ENCODE assay signal across 13 cellular contexts in genomic region chr12:124420972-124421674, GRCh38.
A peak's percentile ranks its signal among the peaks of the same experiment; 100 is the strongest.
DNase-seq lines count a peak whose midpoint lies in the region; ATAC-seq and TF ChIP-seq lines count a peak whose summit lies in the region.
"Had no signal": no experiment of that assay in that cellular context is flagged by ENCODE, and none has a peak within 500 bp of the region (broad histone marks: within the 10 kb centered on the region; RNA-seq: fewer than 3 reads in every experiment).

No MANE protein-coding gene starts in this region.

- no peak for TF ChIP-seq CTCF in fibroblast of villous mesenchyme (IDR thresholded peaks at IDR 0.05; ENCODE audit: insufficient read depth, low read depth, low read length)
- no peak for TF ChIP-seq CTCF in upper lobe of left lung (IDR thresholded peaks at IDR 0.05)

- TF ChIP-seq EP300 in upper lobe of left lung (IDR thresholded peaks at IDR 0.05) = no peak

- H3K27ac ChIP-seq in upper lobe of left lung = peak overlapping the region; percentile 86 to 95 (median 92)

- no peaks in the 10 kb centered on the region for H3K27me3 Mint-ChIP-seq in activated T-helper 1 cell treated with anti-CD3 and anti-CD28 coated beads, Interleukin-12 subunit alpha, Interleukin-12 subunit beta, Interleukin-2, Interleukin-4 antibody, amounts not matched to agents 30 ng/mL and 10 ng/mL and 1 ng/mL, durations not matched to agents 14 hours and 24 hours and 36 hours (ENCODE audit: insufficient read depth)

- no peaks in the 10 kb centered on the region for H3K9me3 ChIP-seq in upper lobe of left lung
- H3K9me3 ChIP-seq: SJSA1 had no signal

- H3K27me3 ChIP-seq in upper lobe of left lung = no peaks in the 10 kb centered on the region
- H3K27me3 ChIP-seq: SJSA1 had no signal

- H3K36me3 Mint-ChIP-seq in activated T-helper 1 cell treated with anti-CD3 and anti-CD28 coated beads, Interleukin-12 subunit alpha, Interleukin-12 subunit beta, Interleukin-2, Interleukin-4 antibody, amounts not matched to agents 30 ng/mL and 10 ng/mL and 1 ng/mL, durations not matched to agents 14 hours and 24 hours and 36 hours (ENCODE audit: low read depth) = peaks cover 15% of the 10 kb centered on the region

- DNase-seq in amygdala (lab: John Stamatoyannopoulos, UW) (peak in 34 of 56 donors; percentile 23 to 76 (median 50)), fibroblast of villous mesenchyme (ENCODE audit: low read depth) (peak; percentile 62), nucleus accumbens (lab: John Stamatoyannopoulos, UW) (peak in 44 of 56 donors; percentile 22 to 74 (median 46)), upper lobe of left lung (peak in 1 of 2 donors; percentile 72)
- DNase-seq in activated CD8-positive, alpha-beta memory T cell treated with anti-CD3 and anti-CD28 coated beads, Interleukin-2, amount 50 U/mL, for 48 hours = no peak
- DNase-seq in stimulated activated naive CD8-positive, alpha-beta T cell treated with anti-CD3 and anti-CD28 coated beads, Interleukin-15, Interleukin-2, amounts not matched to agents 100 U/mL and 50 U/mL, for 24 hours = no peak
- DNase-seq in activated T-helper 1 cell treated with anti-CD3 and anti-CD28 coated beads, Interleukin-12 subunit alpha, Interleukin-12 subunit beta, Interleukin-2, Interleukin-4 antibody, amounts not matched to agents 30 ng/mL and 10 ng/mL and 1 ng/mL, durations not matched to agents 14 hours and 24 hours and 36 hours (ENCODE audit: low spot score) = no peak
- DNase-seq: activated gamma-delta T cell treated with Interleukin-2 at 50 U/mL for 16 hours, endodermal cell, NCI-H1105, NCI-H524 treated with DMSO at 0.1 percent for 48 hours had no signal

- H3K27ac Mint-ChIP-seq in activated T-helper 1 cell treated with anti-CD3 and anti-CD28 coated beads, Interleukin-12 subunit alpha, Interleukin-12 subunit beta, Interleukin-2, Interleukin-4 antibody, amounts not matched to agents 30 ng/mL and 10 ng/mL and 1 ng/mL, durations not matched to agents 14 hours and 24 hours and 36 hours = no peak overlapping the region
- H3K27ac Mint-ChIP-seq: endodermal cell had no signal

- no peak for TF ChIP-seq POLR2A in upper lobe of left lung (IDR thresholded peaks at IDR 0.05)

- 85 to 93% methylated on average over 21 to 22 of the region's 22 CpGs for WGBS in upper lobe of left lung, 2 donors

- H3K9me3 Mint-ChIP-seq in activated T-helper 1 cell treated with anti-CD3 and anti-CD28 coated beads, Interleukin-12 subunit alpha, Interleukin-12 subunit beta, Interleukin-2, Interleukin-4 antibody, amounts not matched to agents 30 ng/mL and 10 ng/mL and 1 ng/mL, durations not matched to agents 14 hours and 24 hours and 36 hours = no peaks in the 10 kb centered on the region
- H3K9me3 Mint-ChIP-seq: endodermal cell, neural crest cell had no signal

- no peaks in the 10 kb centered on the region for H3K4me1 Mint-ChIP-seq in activated T-helper 1 cell treated with anti-CD3 and anti-CD28 coated beads, Interleukin-12 subunit alpha, Interleukin-12 subunit beta, Interleukin-2, Interleukin-4 antibody, amounts not matched to agents 30 ng/mL and 10 ng/mL and 1 ng/mL, durations not matched to agents 14 hours and 24 hours and 36 hours (ENCODE audit: low read depth)
- H3K4me1 Mint-ChIP-seq: endodermal cell had no signal

- no peak overlapping the region for H3K4me3 Mint-ChIP-seq in activated T-helper 1 cell treated with anti-CD3 and anti-CD28 coated beads, Interleukin-12 subunit alpha, Interleukin-12 subunit beta, Interleukin-2, Interleukin-4 antibody, amounts not matched to agents 30 ng/mL and 10 ng/mL and 1 ng/mL, durations not matched to agents 14 hours and 24 hours and 36 hours
- H3K4me3 Mint-ChIP-seq: endodermal cell, neural crest cell had no signal

- peaks cover 22 to 69% (median 48%) of the 10 kb centered on the region in 4 donors for H3K36me3 ChIP-seq in upper lobe of left lung

- ATAC-seq in upper lobe of left lung (ENCODE audit: low FRiP score in 2 of 2) = no peak
- ATAC-seq in stimulated activated naive CD8-positive, alpha-beta T cell treated with anti-CD3 and anti-CD28 coated beads, Interleukin-15, Interleukin-2, amounts not matched to agents 100 U/mL and 50 U/mL, for 24 hours = no peak

- peaks cover 26 to 49% (median 35%) of the 10 kb centered on the region in 4 donors for H3K4me1 ChIP-seq in upper lobe of left lung

- no peak overlapping the region for H3K4me3 ChIP-seq in fibroblast of villous mesenchyme (ENCODE audit: low read depth, low read length)
- H3K4me3 ChIP-seq in upper lobe of left lung = no peak overlapping the region
- H3K4me3 ChIP-seq: SJSA1 had no signal

- intact Hi-C loops in activated T-helper 1 cell treated with anti-CD3 and anti-CD28 coated beads, Interleukin-12 subunit alpha, Interleukin-12 subunit beta, Interleukin-2, Interleukin-4 antibody, amounts not matched to agents 30 ng/mL and 10 ng/mL and 1 ng/mL, durations not matched to agents 14 hours and 24 hours and 36 hours (cut with micrococcal nuclease) = no loop called here

Comparison
In these comparisons a context has a peak if more than half of its experiments do, and no peak if none do; other contexts are left out.
1. DNase-seq: peak in amygdala (34 of 56), fibroblast of villous mesenchyme (single experiment) and nucleus accumbens (44 of 56); none in activated CD8-positive, alpha-beta memory T cell treated with anti-CD3 and anti-CD28 coated beads, Interleukin-2, amount 50 U/mL, for 48 hours (single experiment), stimulated activated naive CD8-positive, alpha-beta T cell treated with anti-CD3 and anti-CD28 coated beads, Interleukin-15, Interleukin-2, amounts not matched to agents 100 U/mL and 50 U/mL, for 24 hours (single experiment) and activated T-helper 1 cell treated with anti-CD3 and anti-CD28 coated beads, Interleukin-12 subunit alpha, Interleukin-12 subunit beta, Interleukin-2, Interleukin-4 antibody, amounts not matched to agents 30 ng/mL and 10 ng/mL and 1 ng/mL, durations not matched to agents 14 hours and 24 hours and 36 hours (single experiment).